1 cellular context compared by ENCODE assay signal in the genomic region with DNA sequence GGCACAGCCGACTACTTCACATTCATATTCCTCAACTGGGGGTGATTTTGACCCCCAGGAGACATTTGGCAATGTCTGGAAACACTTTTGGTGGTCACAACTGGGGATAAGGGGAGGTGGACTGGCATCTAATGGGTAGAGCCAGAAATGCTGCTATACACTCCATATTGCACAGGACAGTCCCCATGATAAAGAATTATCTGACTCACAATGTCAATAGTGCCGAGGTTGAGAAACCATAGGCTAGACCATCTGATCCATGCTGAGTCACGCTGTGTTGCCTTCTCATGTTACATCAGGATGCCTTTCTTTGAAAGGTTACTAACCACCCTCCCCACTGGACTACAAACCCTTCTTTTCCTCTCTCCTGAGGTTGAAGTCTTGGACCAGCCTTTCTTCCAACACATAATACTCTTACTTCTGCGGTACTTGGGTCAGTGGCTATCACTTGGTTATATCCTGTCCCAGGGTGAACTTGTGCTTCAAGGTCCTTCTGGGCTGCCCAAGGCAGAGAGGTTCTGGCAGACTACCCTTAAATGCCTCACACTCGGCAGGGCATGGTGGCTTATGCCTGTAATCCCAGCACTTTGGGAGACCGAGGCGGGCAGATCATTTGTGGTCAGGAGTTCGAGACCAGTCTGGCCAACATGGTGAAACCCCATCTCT.
A peak's percentile ranks its signal among the peaks of the same experiment; 100 is the strongest.
TF ChIP-seq lines count a peak whose summit lies in the region.

No MANE protein-coding gene starts in this region.

TF ChIP-seq in K562, 482 proteins besides CTCF, POLR2A, EP300 and RAD21 (continued from another document and continues in another):
- TF ChIP-seq MXD1 (CRISPR knock-in tag; IDR thresholded peaks at IDR 0.05; ENCODE audit: borderline replicate concordance, poor library complexity, severe bottlenecking) (no peak), TAF9B (IDR thresholded peaks at IDR 0.05; ENCODE audit: partially characterized antibody) (peak; percentile 82), MEIS2 (IDR thresholded peaks at IDR 0.05; ENCODE audit: partially characterized antibody) (no peak), SMARCB1 (IDR thresholded peaks at IDR 0.05; ENCODE audit: insufficient read length, low read depth) (no peak), ZNF76 (CRISPR knock-in tag; IDR thresholded peaks at IDR 0.05; ENCODE audit: borderline replicate concordance) (no peak), ZNF444 (CRISPR knock-in tag; IDR thresholded peaks at IDR 0.05) (no peak), NR4A1 (CRISPR knock-in tag; IDR thresholded peaks at IDR 0.05) (no peak), NR4A1 (tag; IDR thresholded peaks at IDR 0.05) (no peak), C11orf30 (IDR thresholded peaks at IDR 0.05; ENCODE audit: low read depth) (peak; percentile 97), CBX5 (IDR thresholded peaks at IDR 0.05; ENCODE audit: borderline replicate concordance, low read depth) (no peak), KHSRP (IDR thresholded peaks at IDR 0.05) (no peak), RHOXF2B (CRISPR knock-in tag; conservative IDR thresholded peaks at IDR 0.05) (no peak), ZNF253 (CRISPR knock-in tag; conservative IDR thresholded peaks at IDR 0.05) (no peak), NFE2 (IDR thresholded peaks at IDR 0.05; ENCODE audit: low read depth) (peak; percentile 100), SOX6 (IDR thresholded peaks at IDR 0.05) (peak; percentile 74), POLR2AphosphoS5 (IDR thresholded peaks at IDR 0.05; ENCODE audit: control insufficient read depth, insufficient read depth, low read depth, low read length) (no peak), TCF3 (CRISPR knock-in tag; IDR thresholded peaks at IDR 0.05) (no peak; the same call in 1 of the 2 replicates), KAT2B (IDR thresholded peaks at IDR 0.05; ENCODE audit: low read depth, low read length) (no peak), ZNF311 (CRISPR knock-in tag; IDR thresholded peaks at IDR 0.05) (no peak), TBL1XR1 (IDR thresholded peaks at IDR 0.05; ENCODE audit: low read length in 2 of 2) (peak in 1 of 2 experiments; percentile 86; a peak in 2 of 4 replicates), KDM2B (CRISPR knock-in tag; IDR thresholded peaks at IDR 0.05) (no peak), ZNF408 (CRISPR knock-in tag; IDR thresholded peaks at IDR 0.05; ENCODE audit: low read depth) (no peak), MAFG (tag; conservative IDR thresholded peaks at IDR 0.05) (peak; percentile 99), SMC3 (conservative IDR thresholded peaks at IDR 0.05; ENCODE audit: insufficient read depth, low read depth, low read length) (no peak), STAG1 (CRISPR knock-in tag; IDR thresholded peaks at IDR 0.05; ENCODE audit: borderline replicate concordance) (no peak), E2F3 (CRISPR knock-in tag; IDR thresholded peaks at IDR 0.05) (no peak), ILF3 (IDR thresholded peaks at IDR 0.05; ENCODE audit: borderline replicate concordance) (no peak), ARNT (IDR thresholded peaks at IDR 0.05) (peak in 1 of 2 experiments; percentile 78; a peak in 2 of 4 replicates), GABPB1 (CRISPR knock-in tag; IDR thresholded peaks at IDR 0.05) (no peak), BRD9 (IDR thresholded peaks at IDR 0.05; ENCODE audit: low read depth, partially characterized antibody) (no peak), U2AF2 (optimal IDR thresholded peaks at IDR 0.05; ENCODE audit: low read depth, low read length) (no peak), FOS (IDR thresholded peaks at IDR 0.05; ENCODE audit: extremely low read depth, insufficient read length) (peak; percentile 77), JUN (IDR thresholded peaks at IDR 0.05; ENCODE audit: borderline replicate concordance, low read depth, low read length) (peak; percentile 97), JUN (CRISPR knock-in tag; IDR thresholded peaks at IDR 0.05; ENCODE audit: borderline replicate concordance) (no peak), BCOR (IDR thresholded peaks at IDR 0.05) (no peak), SMARCC2 (IDR thresholded peaks at IDR 0.05; ENCODE audit: low read depth) (peak; percentile 89), ATF7 (IDR thresholded peaks at IDR 0.05) (peak; percentile 89), BRF1 (IDR thresholded peaks at IDR 0.05; ENCODE audit: borderline replicate concordance, extremely low read depth, insufficient read length) (no peak), YY1 (IDR thresholded peaks at IDR 0.05; ENCODE audit: borderline replicate concordance in 1 of 3, control insufficient read depth in 1 of 3, extremely low read depth in 1 of 3, insufficient read depth in 3 of 3, insufficient read length in 1 of 3, insufficient replicate concordance in 2 of 3, low read depth in 1 of 3, low read length in 2 of 3) (no peak), RNF2 (IDR thresholded peaks at IDR 0.05) (0 out of 2 replicates have a peak, but pooled peaks have one; percentile 36), TARDBP (IDR thresholded peaks at IDR 0.05) (peak; percentile 59; the same call in 1 of the 2 replicates), TCF7L2 (IDR thresholded peaks at IDR 0.05; ENCODE audit: low read depth, low read length) (no peak), PHB (CRISPR knock-in tag; IDR thresholded peaks at IDR 0.05) (no peak), ZBTB1 (CRISPR knock-in tag; IDR thresholded peaks at IDR 0.05; ENCODE audit: borderline replicate concordance, low read depth) (no peak), PKNOX1 (IDR thresholded peaks at IDR 0.05) (no peak), SAFB2 (IDR thresholded peaks at IDR 0.05; ENCODE audit: borderline replicate concordance, low read depth, low read length, severe bottlenecking) (no peak), PHTF2 (CRISPR knock-in tag; IDR thresholded peaks at IDR 0.05) (no peak), POU5F1 (IDR thresholded peaks at IDR 0.05; ENCODE audit: borderline replicate concordance, low read depth, low read length, partially characterized antibody) (no peak), ZNF384 (IDR thresholded peaks at IDR 0.05; ENCODE audit: low read depth, low read length) (no peak), BACH1 (tag; IDR thresholded peaks at IDR 0.05) (peak; percentile 97), FOSL1 (tag; conservative IDR thresholded peaks at IDR 0.05) (peak; percentile 99), STAT5A (IDR thresholded peaks at IDR 0.05; ENCODE audit: borderline replicate concordance, low read length) (peak; percentile 41; the same call in 1 of the 2 replicates), RBM34 (IDR thresholded peaks at IDR 0.05; ENCODE audit: borderline replicate concordance, insufficient read depth, low read length) (no peak), SETDB1 (IDR thresholded peaks at IDR 0.05; ENCODE audit: low read length) (no peak), EWSR1 (IDR thresholded peaks at IDR 0.05; ENCODE audit: borderline replicate concordance, low read depth, partially characterized antibody) (no peak), TAL1 (IDR thresholded peaks at IDR 0.05) (peak; percentile 40; the same call in 1 of the 2 replicates)
- TF ChIP-seq, protein P1, sequence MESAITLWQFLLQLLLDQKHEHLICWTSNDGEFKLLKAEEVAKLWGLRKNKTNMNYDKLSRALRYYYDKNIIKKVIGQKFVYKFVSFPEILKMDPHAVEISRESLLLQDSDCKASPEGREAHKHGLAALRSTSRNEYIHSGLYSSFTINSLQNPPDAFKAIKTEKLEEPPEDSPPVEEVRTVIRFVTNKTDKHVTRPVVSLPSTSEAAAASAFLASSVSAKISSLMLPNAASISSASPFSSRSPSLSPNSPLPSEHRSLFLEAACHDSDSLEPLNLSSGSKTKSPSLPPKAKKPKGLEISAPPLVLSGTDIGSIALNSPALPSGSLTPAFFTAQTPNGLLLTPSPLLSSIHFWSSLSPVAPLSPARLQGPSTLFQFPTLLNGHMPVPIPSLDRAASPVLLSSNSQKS (CRISPR knock-in tag; IDR thresholded peaks at IDR 0.05): no peak
- TF ChIP-seq, protein P2, sequence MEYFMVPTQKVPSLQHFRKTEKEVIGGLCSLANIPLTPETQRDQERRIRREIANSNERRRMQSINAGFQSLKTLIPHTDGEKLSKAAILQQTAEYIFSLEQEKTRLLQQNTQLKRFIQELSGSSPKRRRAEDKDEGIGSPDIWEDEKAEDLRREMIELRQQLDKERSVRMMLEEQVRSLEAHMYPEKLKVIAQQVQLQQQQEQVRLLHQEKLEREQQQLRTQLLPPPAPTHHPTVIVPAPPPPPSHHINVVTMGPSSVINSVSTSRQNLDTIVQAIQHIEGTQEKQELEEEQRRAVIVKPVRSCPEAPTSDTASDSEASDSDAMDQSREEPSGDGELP (CRISPR knock-in tag; IDR thresholded peaks at IDR 0.05; ENCODE audit: borderline replicate concordance): peak; percentile 90
- TF ChIP-seq, protein P3, sequence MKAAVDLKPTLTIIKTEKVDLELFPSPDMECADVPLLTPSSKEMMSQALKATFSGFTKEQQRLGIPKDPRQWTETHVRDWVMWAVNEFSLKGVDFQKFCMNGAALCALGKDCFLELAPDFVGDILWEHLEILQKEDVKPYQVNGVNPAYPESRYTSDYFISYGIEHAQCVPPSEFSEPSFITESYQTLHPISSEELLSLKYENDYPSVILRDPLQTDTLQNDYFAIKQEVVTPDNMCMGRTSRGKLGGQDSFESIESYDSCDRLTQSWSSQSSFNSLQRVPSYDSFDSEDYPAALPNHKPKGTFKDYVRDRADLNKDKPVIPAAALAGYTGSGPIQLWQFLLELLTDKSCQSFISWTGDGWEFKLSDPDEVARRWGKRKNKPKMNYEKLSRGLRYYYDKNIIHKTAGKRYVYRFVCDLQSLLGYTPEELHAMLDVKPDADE (conservative IDR thresholded peaks at IDR 0.05; ENCODE audit: control insufficient read depth, low read depth, low read length): no peak
- TF ChIP-seq, protein P4, sequence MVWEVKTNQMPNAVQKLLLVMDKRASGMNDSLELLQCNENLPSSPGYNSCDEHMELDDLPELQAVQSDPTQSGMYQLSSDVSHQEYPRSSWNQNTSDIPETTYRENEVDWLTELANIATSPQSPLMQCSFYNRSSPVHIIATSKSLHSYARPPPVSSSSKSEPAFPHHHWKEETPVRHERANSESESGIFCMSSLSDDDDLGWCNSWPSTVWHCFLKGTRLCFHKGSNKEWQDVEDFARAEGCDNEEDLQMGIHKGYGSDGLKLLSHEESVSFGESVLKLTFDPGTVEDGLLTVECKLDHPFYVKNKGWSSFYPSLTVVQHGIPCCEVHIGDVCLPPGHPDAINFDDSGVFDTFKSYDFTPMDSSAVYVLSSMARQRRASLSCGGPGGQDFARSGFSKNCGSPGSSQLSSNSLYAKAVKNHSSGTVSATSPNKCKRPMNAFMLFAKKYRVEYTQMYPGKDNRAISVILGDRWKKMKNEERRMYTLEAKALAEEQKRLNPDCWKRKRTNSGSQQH (CRISPR knock-in tag; IDR thresholded peaks at IDR 0.05): no peak
- TF ChIP-seq, protein P5, sequence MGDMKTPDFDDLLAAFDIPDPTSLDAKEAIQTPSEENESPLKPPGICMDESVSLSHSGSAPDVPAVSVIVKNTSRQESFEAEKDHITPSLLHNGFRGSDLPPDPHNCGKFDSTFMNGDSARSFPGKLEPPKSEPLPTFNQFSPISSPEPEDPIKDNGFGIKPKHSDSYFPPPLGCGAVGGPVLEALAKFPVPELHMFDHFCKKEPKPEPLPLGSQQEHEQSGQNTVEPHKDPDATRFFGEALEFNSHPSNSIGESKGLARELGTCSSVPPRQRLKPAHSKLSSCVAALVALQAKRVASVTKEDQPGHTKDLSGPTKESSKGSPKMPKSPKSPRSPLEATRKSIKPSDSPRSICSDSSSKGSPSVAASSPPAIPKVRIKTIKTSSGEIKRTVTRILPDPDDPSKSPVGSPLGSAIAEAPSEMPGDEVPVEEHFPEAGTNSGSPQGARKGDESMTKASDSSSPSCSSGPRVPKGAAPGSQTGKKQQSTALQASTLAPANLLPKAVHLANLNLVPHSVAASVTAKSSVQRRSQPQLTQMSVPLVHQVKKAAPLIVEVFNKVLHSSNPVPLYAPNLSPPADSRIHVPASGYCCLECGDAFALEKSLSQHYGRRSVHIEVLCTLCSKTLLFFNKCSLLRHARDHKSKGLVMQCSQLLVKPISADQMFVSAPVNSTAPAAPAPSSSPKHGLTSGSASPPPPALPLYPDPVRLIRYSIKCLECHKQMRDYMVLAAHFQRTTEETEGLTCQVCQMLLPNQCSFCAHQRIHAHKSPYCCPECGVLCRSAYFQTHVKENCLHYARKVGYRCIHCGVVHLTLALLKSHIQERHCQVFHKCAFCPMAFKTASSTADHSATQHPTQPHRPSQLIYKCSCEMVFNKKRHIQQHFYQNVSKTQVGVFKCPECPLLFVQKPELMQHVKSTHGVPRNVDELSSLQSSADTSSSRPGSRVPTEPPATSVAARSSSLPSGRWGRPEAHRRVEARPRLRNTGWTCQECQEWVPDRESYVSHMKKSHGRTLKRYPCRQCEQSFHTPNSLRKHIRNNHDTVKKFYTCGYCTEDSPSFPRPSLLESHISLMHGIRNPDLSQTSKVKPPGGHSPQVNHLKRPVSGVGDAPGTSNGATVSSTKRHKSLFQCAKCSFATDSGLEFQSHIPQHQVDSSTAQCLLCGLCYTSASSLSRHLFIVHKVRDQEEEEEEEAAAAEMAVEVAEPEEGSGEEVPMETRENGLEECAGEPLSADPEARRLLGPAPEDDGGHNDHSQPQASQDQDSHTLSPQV (IDR thresholded peaks at IDR 0.05): no peak
- TF ChIP-seq, protein P6, sequence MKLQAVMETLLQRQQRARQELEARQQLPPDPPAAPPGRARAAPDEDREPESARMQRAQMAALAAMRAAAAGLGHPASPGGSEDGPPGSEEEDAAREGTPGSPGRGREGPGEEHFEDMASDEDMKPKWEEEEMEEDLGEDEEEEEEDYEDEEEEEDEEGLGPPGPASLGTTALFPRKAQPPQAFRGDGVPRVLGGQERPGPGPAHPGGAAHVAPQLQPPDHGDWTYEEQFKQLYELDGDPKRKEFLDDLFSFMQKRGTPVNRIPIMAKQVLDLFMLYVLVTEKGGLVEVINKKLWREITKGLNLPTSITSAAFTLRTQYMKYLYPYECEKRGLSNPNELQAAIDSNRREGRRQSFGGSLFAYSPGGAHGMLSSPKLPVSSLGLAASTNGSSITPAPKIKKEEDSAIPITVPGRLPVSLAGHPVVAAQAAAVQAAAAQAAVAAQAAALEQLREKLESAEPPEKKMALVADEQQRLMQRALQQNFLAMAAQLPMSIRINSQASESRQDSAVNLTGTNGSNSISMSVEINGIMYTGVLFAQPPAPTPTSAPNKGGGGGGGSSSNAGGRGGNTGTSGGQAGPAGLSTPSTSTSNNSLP (IDR thresholded peaks at IDR 0.05; ENCODE audit: borderline replicate concordance, low read depth, low read length): peak; percentile 79; the same call in 1 of the 2 replicates
